Comparison of ENCODE assay signal across 8 cellular contexts in the genomic region with DNA sequence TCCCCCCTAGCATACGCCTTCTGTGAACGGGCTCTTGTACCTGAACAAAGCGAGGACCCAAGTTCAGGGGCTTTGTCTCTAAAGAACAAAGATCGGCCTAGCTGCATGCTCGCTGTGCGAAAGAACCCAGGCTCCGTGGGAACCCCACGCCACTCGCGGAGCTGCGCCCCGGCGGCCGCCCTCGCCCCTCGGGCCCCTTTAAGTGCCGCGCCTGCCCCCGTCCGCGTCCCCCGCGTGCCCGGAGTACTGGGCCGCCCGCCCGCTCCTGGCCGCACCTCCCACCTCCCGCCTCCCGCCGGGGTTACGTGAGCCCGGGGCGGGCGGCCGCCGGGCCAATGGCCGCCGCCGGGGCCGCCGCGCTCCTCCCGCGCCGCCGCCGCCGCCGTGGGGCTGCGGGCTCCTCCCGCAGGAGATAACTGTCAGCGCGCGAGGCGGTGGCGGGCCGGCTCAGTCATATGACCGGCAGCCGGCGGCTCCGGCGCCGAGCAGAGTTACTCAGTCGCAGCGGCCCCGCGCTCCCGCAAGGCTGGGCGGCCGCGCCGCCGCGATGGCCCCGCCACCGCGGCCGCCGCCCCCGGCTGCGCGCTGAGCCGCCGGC. TPM values are rescaled to one million over a fixed set of nuclear protein-coding genes. Genes with fewer than 3 reads are reported as not detected.
DNase-seq lines count a peak whose midpoint lies in the region; ATAC-seq lines count a peak whose summit lies in the region.

Gene FNIP2, plus strand, starts transcription at position 450 of the 598 bp plus-strand sequence. CDS start 187 bp downstream, outside the sequence.

- DNase-seq in COR-L47 (lab: John Stamatoyannopoulos, UW) (peak; percentile 84), HPDE6-E6E7 (ENCODE audit: extremely low spot score) (peak; percentile 80), OCI-M1 (lab: John Stamatoyannopoulos, UW) (peak; percentile 81), activated T-helper 1 cell treated with Interleukin-2 at 50 U/mL for 16 hours (ENCODE audit: low read depth) (peak; percentile 61), fibroblast of gingiva (ENCODE audit: low read depth) (peak; percentile 74), naive B cell (peak; percentile 52)
- peak; percentile 46 to 81 for DNase-seq in stimulated activated effector memory CD8-positive, alpha-beta T cell treated with anti-CD3 and anti-CD28 coated beads, Interleukin-12 subunit alpha, Interleukin-12 subunit beta, amount 100 ng/mL, for 72 hours (ENCODE audit: low spot score in 2 of 2)

- peaks cover 70 to 82% (median 77%) of the 10 kb centered on the region in 3 donors for H3K27me3 Mint-ChIP-seq in naive B cell

- peaks cover 0 to 5% of the 10 kb centered on the region in 2 donors for H3K36me3 Mint-ChIP-seq in naive B cell
- peaks cover 6% of the 10 kb centered on the region for H3K36me3 Mint-ChIP-seq in stimulated activated effector memory CD8-positive, alpha-beta T cell treated with anti-CD3 and anti-CD28 coated beads, Interleukin-12 subunit alpha, Interleukin-12 subunit beta, amount 100 ng/mL, for 72 hours

- peaks cover 5 to 12% (median 12%) of the 10 kb centered on the region in 3 donors for H3K4me1 Mint-ChIP-seq in naive B cell
- H3K4me1 Mint-ChIP-seq in stimulated activated effector memory CD8-positive, alpha-beta T cell treated with anti-CD3 and anti-CD28 coated beads, Interleukin-12 subunit alpha, Interleukin-12 subunit beta, amount 100 ng/mL, for 72 hours = peaks cover 30% of the 10 kb centered on the region

- H3K27ac Mint-ChIP-seq in naive B cell = peak within 1 kb of the TSS in 2 of 6 donors; percentile 52 to 83
- peak within 1 kb of the TSS; percentile 96 for H3K27ac Mint-ChIP-seq in stimulated activated effector memory CD8-positive, alpha-beta T cell treated with anti-CD3 and anti-CD28 coated beads, Interleukin-12 subunit alpha, Interleukin-12 subunit beta, amount 100 ng/mL, for 72 hours

- peaks cover 0 to 18% (median 10%) of the 10 kb centered on the region in 7 donors for H3K9me3 Mint-ChIP-seq in naive B cell
- no peaks in the 10 kb centered on the region for H3K9me3 Mint-ChIP-seq in stimulated activated effector memory CD8-positive, alpha-beta T cell treated with anti-CD3 and anti-CD28 coated beads, Interleukin-12 subunit alpha, Interleukin-12 subunit beta, amount 100 ng/mL, for 72 hours

- ATAC-seq in GM19468 (IDR thresholded peaks at IDR 0.05; ENCODE audit: extremely low read depth, unreplicated experiment) (peak; percentile 67), naive B cell (ENCODE audit: low read depth in 2 of 2) (peak; percentile 83 to 86)
- ATAC-seq in stimulated activated effector memory CD8-positive, alpha-beta T cell treated with anti-CD3 and anti-CD28 coated beads, Interleukin-12 subunit alpha, Interleukin-12 subunit beta, amount 100 ng/mL, for 72 hours = peak; percentile 86

- peak within 1 kb of the TSS; percentile 76 to 93 (median 90) for H3K4me3 Mint-ChIP-seq in naive B cell
- peak within 1 kb of the TSS; percentile 99 for H3K4me3 Mint-ChIP-seq in stimulated activated effector memory CD8-positive, alpha-beta T cell treated with anti-CD3 and anti-CD28 coated beads, Interleukin-12 subunit alpha, Interleukin-12 subunit beta, amount 100 ng/mL, for 72 hours

RNA-seq across cellular contexts. Expression of gene FNIP2, which starts in this region (rescaled TPM):
- not detected for polyA plus RNA-seq in naive B cell (ENCODE audit: low read depth in 6 of 6)

Comparison
In these comparisons a context has a peak if more than half of its experiments do, and no peak if none do; other contexts are left out.
1. Peak in every context shown above with its lines: DNase-seq and ATAC-seq.
2. Peak in DNase-seq and ATAC-seq in naive B cell; RNA of the gene not detected or under 1 TPM.